8 cellular contexts compared by ENCODE assay signal in the genomic region with DNA sequence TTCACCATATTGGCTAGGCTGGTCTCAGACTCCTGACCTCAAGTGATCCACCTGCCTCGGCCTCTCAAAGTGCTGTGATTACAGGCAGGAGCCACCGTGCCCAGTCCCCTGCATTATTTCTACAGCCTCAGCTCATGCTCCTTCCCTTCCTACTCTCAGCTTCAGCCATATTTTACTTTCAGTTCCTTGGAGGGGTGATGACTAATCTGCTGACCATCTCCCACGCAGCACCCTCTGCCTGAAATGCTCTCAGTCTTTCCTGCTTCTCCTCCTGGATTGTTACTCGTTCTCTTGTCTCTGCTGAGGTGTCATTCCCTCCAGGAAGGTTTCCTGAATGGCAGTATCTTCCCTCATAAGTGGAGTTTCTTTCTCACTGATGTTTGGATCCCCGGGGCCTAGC.
DNase-seq lines count a peak whose midpoint lies in the region; ATAC-seq lines count a peak whose summit lies in the region.
"Had no signal": no experiment of that assay in that cellular context is flagged by ENCODE, and none has a peak within 500 bp of the region (broad histone marks: within the 10 kb centered on the region; RNA-seq: fewer than 3 reads in every experiment).

No MANE protein-coding gene starts in this region.

- POLR2A ChIA-PET in activated CD4-positive, alpha-beta T cell treated with anti-CD3 and anti-CD28 coated beads for 36 hours (lab: Charles Lee) = no interaction called here

- H3K4me1 Mint-ChIP-seq in dendritic cell treated with granulocyte-macrophage colony-stimulating factor and Interleukin-4, amounts not matched to agents 40 ng/mL and 50 ng/mL, for 4 days (ENCODE audit: low read depth) = peaks cover 16% of the 10 kb centered on the region
- H3K4me1 Mint-ChIP-seq in activated CD4-positive, alpha-beta T cell treated with anti-CD3 and anti-CD28 coated beads for 36 hours = no peaks in the 10 kb centered on the region

- H3K9me3 ChIP-seq in skeletal muscle satellite cell (replicated peaks; ENCODE audit: low read length) = no peaks in the 10 kb centered on the region

- no peak overlapping the region for H3K9ac ChIP-seq in skeletal muscle satellite cell (ENCODE audit: low read depth, low read length)

- H3K27ac Mint-ChIP-seq in dendritic cell treated with granulocyte-macrophage colony-stimulating factor and Interleukin-4, amounts not matched to agents 40 ng/mL and 50 ng/mL, for 4 days = peak overlapping the region; percentile 75
- no peak overlapping the region for H3K27ac Mint-ChIP-seq in activated CD4-positive, alpha-beta T cell treated with anti-CD3 and anti-CD28 coated beads for 36 hours

- CTCF ChIA-PET in activated CD4-positive, alpha-beta T cell treated with anti-CD3 and anti-CD28 coated beads for 36 hours (lab: Charles Lee) = no interaction called here

- no peaks in the 10 kb centered on the region for H3K27me3 ChIP-seq in skeletal muscle satellite cell (ENCODE audit: control insufficient read depth, insufficient read depth, low read length)

- DNase-seq in MV-4-11 (lab: John Stamatoyannopoulos, UW) (peak; percentile 59), ureter (ENCODE audit: low spot score) (no peak)
- DNase-seq in activated CD4-positive, alpha-beta T cell treated with anti-CD3 and anti-CD28 coated beads for 36 hours = no peak
- DNase-seq: NCI-H2029 treated with DMSO at 0.1 percent for 48 hours had no signal

- H3K36me3 ChIP-seq in skeletal muscle satellite cell (ENCODE audit: insufficient read depth, low read length) = no peaks in the 10 kb centered on the region

- no peaks in the 10 kb centered on the region for H3K4me1 ChIP-seq in skeletal muscle satellite cell (ENCODE audit: control insufficient read depth, insufficient read depth, low read length)

- peaks cover 6% of the 10 kb centered on the region for H3K27me3 Mint-ChIP-seq in dendritic cell treated with granulocyte-macrophage colony-stimulating factor and Interleukin-4, amounts not matched to agents 40 ng/mL and 50 ng/mL, for 4 days
- H3K27me3 Mint-ChIP-seq in activated CD4-positive, alpha-beta T cell treated with anti-CD3 and anti-CD28 coated beads for 36 hours = no peaks in the 10 kb centered on the region

- no peaks in the 10 kb centered on the region for H3K36me3 Mint-ChIP-seq in dendritic cell treated with granulocyte-macrophage colony-stimulating factor and Interleukin-4, amounts not matched to agents 40 ng/mL and 50 ng/mL, for 4 days (ENCODE audit: low read depth)
- H3K36me3 Mint-ChIP-seq in activated CD4-positive, alpha-beta T cell treated with anti-CD3 and anti-CD28 coated beads for 36 hours (ENCODE audit: low read depth) = no peaks in the 10 kb centered on the region

- no peak overlapping the region for H3K4me3 ChIP-seq in skeletal muscle satellite cell (ENCODE audit: low read length)

- ATAC-seq in GM19351 (IDR thresholded peaks at IDR 0.05; ENCODE audit: unreplicated experiment) = peak; percentile 76
- ATAC-seq in activated CD4-positive, alpha-beta T cell treated with anti-CD3 and anti-CD28 coated beads for 36 hours = no peak
- ATAC-seq in HG03045 (IDR thresholded peaks at IDR 0.05; ENCODE audit: unreplicated experiment) = no peak

- H3K9me3 Mint-ChIP-seq in dendritic cell treated with granulocyte-macrophage colony-stimulating factor and Interleukin-4, amounts not matched to agents 40 ng/mL and 50 ng/mL, for 4 days = no peaks in the 10 kb centered on the region
- H3K9me3 Mint-ChIP-seq in activated CD4-positive, alpha-beta T cell treated with anti-CD3 and anti-CD28 coated beads for 36 hours (ENCODE audit: low read depth) = no peaks in the 10 kb centered on the region

- no peak overlapping the region for H3K4me3 Mint-ChIP-seq in dendritic cell treated with granulocyte-macrophage colony-stimulating factor and Interleukin-4, amounts not matched to agents 40 ng/mL and 50 ng/mL, for 4 days
- H3K4me3 Mint-ChIP-seq in activated CD4-positive, alpha-beta T cell treated with anti-CD3 and anti-CD28 coated beads for 36 hours = no peak overlapping the region

- peak overlapping the region; percentile 39 for H3K4me2 ChIP-seq in skeletal muscle satellite cell (ENCODE audit: low read length)

- intact Hi-C loops in dendritic cell treated with granulocyte-macrophage colony-stimulating factor and Interleukin-4, amounts not matched to agents 40 ng/mL and 50 ng/mL, for 4 days (cut with micrococcal nuclease) = no loop called here
- intact Hi-C loops in activated CD4-positive, alpha-beta T cell treated with anti-CD3 and anti-CD28 coated beads for 36 hours (cut with DNase I, micrococcal nuclease) = no loop called here
